In the genomic region with DNA sequence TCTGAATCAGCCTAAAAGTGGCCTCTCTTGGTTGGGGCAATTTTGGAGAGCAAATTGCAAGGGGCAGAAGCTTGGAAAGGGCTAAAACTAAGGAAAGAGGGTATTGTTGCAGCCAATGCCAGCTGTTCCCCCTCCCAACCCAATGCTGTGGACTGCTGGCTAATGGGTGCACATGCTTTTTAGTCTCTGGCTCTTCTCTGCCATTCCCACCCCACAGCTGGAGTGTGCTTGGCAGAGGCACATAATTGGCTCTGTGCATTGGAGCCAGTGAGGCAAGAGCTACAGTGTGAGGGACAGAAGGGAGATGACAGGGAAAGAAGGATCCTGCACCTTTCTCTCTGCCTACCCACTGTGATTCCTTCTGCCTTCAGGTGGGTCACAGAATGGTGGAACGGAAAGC, we compare ENCODE assay signal across 16 cellular contexts.
DNase-seq lines count a peak whose midpoint lies in the region; ATAC-seq and TF ChIP-seq lines count a peak whose summit lies in the region.
"Had no signal": no experiment of that assay in that cellular context is flagged by ENCODE, and none has a peak within 500 bp of the region (broad histone marks: within the 10 kb centered on the region; RNA-seq: fewer than 3 reads in every experiment).

No MANE protein-coding gene starts in this region.

- TF ChIP-seq CTCF in IMR-90 (conservative IDR thresholded peaks at IDR 0.05; ENCODE audit: low read depth, low read length) (no peak), dorsolateral prefrontal cortex (IDR thresholded peaks at IDR 0.05 in 54 of 56, conservative IDR thresholded peaks at IDR 0.05 in 2 of 56; ENCODE audit: low read depth in 1 of 56, partially characterized antibody in 56 of 56) (peak in 3 of 56 donors; percentile 9 to 14 (median 11))

- no TSS peak for BruUV-seq in IMR-90 (replicated peaks; lab: Mats Ljungman, UMichigan)

- H3K27me3 ChIP-seq in IMR-90 (ENCODE audit: control insufficient read depth, insufficient read depth, low read length) (peaks cover 10% of the 10 kb centered on the region), dorsolateral prefrontal cortex (no peaks in the 10 kb centered on the region)

- no peak for TF ChIP-seq RAD21 in IMR-90 (IDR thresholded peaks at IDR 0.05; ENCODE audit: low read length)

- H3K14ac ChIP-seq in IMR-90 (replicated peaks; ENCODE audit: low read depth, low read length) = no peak overlapping the region

- no CpG with 5 or more reads among the region's 1 CpG for whole genome bisulfite sequencing in IMR-90 (ENCODE audit: extremely low coverage in 2 of 2, insufficient read length in 1 of 2), 2 experiments

- no peak overlapping the region for H3K4ac ChIP-seq in IMR-90 (ENCODE audit: low read depth, low read length)

- no peak for ATAC-seq in IMR-90 (ENCODE audit: low read depth)
- ATAC-seq: PC-3 had no signal

- H4K8ac ChIP-seq in IMR-90 (ENCODE audit: low read depth in 2 of 2, low read length in 2 of 2) = no peak overlapping the region

- no peak overlapping the region for H2AK5ac ChIP-seq in IMR-90 (ENCODE audit: low read depth, low read length)

- no peak overlapping the region for H3K9ac ChIP-seq in IMR-90 (ENCODE audit: low read depth, low read length)

- no peaks in the 10 kb centered on the region for H3K4me1 ChIP-seq in IMR-90 (ENCODE audit: control insufficient read depth, insufficient read depth, low read length)

- H3K36me3 ChIP-seq in IMR-90 (ENCODE audit: control insufficient read depth, insufficient read depth, low read length) = no peaks in the 10 kb centered on the region

- H4K91ac ChIP-seq in IMR-90 (ENCODE audit: insufficient read depth, low read depth, low read length) = no peak overlapping the region

- no peak overlapping the region for H2AK9ac ChIP-seq in IMR-90 (replicated peaks; ENCODE audit: low read depth, low read length, poor library complexity)

- no peak overlapping the region for H3K23ac ChIP-seq in IMR-90 (ENCODE audit: low read depth, low read length)

- in situ Hi-C loops in IMR-90 (cut with MboI; ENCODE audit: low sequenced_read_pairs) (no loop called here), G401 (cut with HindIII; ENCODE audit: low sequenced_read_pairs) (no loop called here)

- H3K27ac ChIP-seq in IMR-90 (ENCODE audit: insufficient read depth, low read length) (no peak overlapping the region), dorsolateral prefrontal cortex (peak overlapping the region in 46 of 59 donors; percentile 6 to 83 (median 55))
- H3K27ac ChIP-seq: RWPE1 had no signal

- intact Hi-C loops in IMR-90 (cut with micrococcal nuclease) = no loop called here
- intact Hi-C loops in dorsolateral prefrontal cortex (cut with DNase I) = loop anchor here in 1 of 2 donors (2.0 to 10.0 kb wide), 2 partner anchors 18 to 76 kb away; no protein-coding TSS in a partner anchor

- H3K9me1 ChIP-seq in IMR-90 (ENCODE audit: insufficient read depth, low read length) = no peaks in the 10 kb centered on the region

- no peak for TF ChIP-seq POLR2A in IMR-90 (IDR thresholded peaks at IDR 0.05; ENCODE audit: low read depth, low read length)

- peak overlapping the region; percentile 14 for H2AFZ ChIP-seq in IMR-90 (replicated peaks; ENCODE audit: low read length, poor library complexity)

- POLR2A ChIA-PET in IMR-90 (lab: Charles Lee; ENCODE audit: unreplicated experiment) = no interaction called here

- H2BK5ac ChIP-seq in IMR-90 (ENCODE audit: low read depth, low read length, poor library complexity, severe bottlenecking) = no peak overlapping the region

- H4K20me1 ChIP-seq in IMR-90 (ENCODE audit: insufficient read depth, low read length) = no peaks in the 10 kb centered on the region

- CTCF ChIA-PET in IMR-90 (lab: Yijun Ruan, JAX) = no interaction called here

- no peak overlapping the region for H3K4me2 ChIP-seq in IMR-90 (ENCODE audit: low read depth, low read length)

- H3K4me3 ChIP-seq in IMR-90 (ENCODE audit: insufficient read depth, low read depth, low read length) = no peak overlapping the region
- no peak overlapping the region for H3K4me3 ChIP-seq in dorsolateral prefrontal cortex

- no peak overlapping the region for H3K18ac ChIP-seq in IMR-90 (ENCODE audit: low read depth, low read length)

- no peak overlapping the region for H4K5ac ChIP-seq in IMR-90 (ENCODE audit: low read depth, low read length)

- H2BK15ac ChIP-seq in IMR-90 (ENCODE audit: low read depth, low read length) = no peak overlapping the region

- DNase-seq in IMR-90 = no peak
- DNase-seq in dorsolateral prefrontal cortex = peak in 8 of 10 donors; percentile 39 to 83 (median 71)
- peak; percentile 57 for DNase-seq in inferior parietal cortex (ENCODE audit: extremely low spot score)
- DNase-seq in putamen (ENCODE audit: low spot score) = peak; percentile 85
- DNase-seq in cerebellum (ENCODE audit: low spot score) = no peak
- DNase-seq in G401 (ENCODE audit: low spot score) = no peak
- no peak for DNase-seq in NCI-H774 (lab: John Stamatoyannopoulos, UW)
- DNase-seq: Caco-2, DMS79, KBM-7, NCI-H1417 treated with DMSO at 0.1 percent for 48 hours, NCI-H1930, NCI-H2171, NCI-H446, PC-3 had no signal

- H3K9me3 ChIP-seq in IMR-90 (ENCODE audit: control insufficient read depth, insufficient read depth, low read length) = peaks cover 6% of the 10 kb centered on the region

- no peaks in the 10 kb centered on the region for H3K79me1 ChIP-seq in IMR-90 (ENCODE audit: low read depth in 1 of 2, low read length in 2 of 2)

- H2BK120ac ChIP-seq in IMR-90 (ENCODE audit: low read depth, low read length) = no peak overlapping the region

- no peak overlapping the region for H2BK20ac ChIP-seq in IMR-90 (ENCODE audit: low read depth, low read length)

- no peak overlapping the region for H3K56ac ChIP-seq in IMR-90 (ENCODE audit: extremely low read depth, insufficient read depth, low read length)

- dilution Hi-C loops in IMR-90 (cut with HindIII; ENCODE audit: low sequenced_read_pairs, unreplicated experiment) = no loop called here

TF ChIP-seq in IMR-90, 13 proteins besides CTCF, POLR2A, EP300 and RAD21:
- no peak for TF ChIP-seq CEBPB (IDR thresholded peaks at IDR 0.05; ENCODE audit: low read depth, low read length)
- TF ChIP-seq RCOR1 (IDR thresholded peaks at IDR 0.05; ENCODE audit: insufficient replicate concordance, low read length) = no peak
- TF ChIP-seq BHLHE40 (IDR thresholded peaks at IDR 0.05; ENCODE audit: low read depth, low read length) = no peak
- TF ChIP-seq CHD1 (IDR thresholded peaks at IDR 0.05; ENCODE audit: low read depth, low read length) = no peak
- no peak for TF ChIP-seq NFE2L2 (IDR thresholded peaks at IDR 0.05; ENCODE audit: low read depth, low read length)
- TF ChIP-seq SMC3 (IDR thresholded peaks at IDR 0.05; ENCODE audit: low read depth, low read length) = no peak
- no peak for TF ChIP-seq ELK1 (IDR thresholded peaks at IDR 0.05; ENCODE audit: borderline replicate concordance, low read depth, low read length)
- TF ChIP-seq FOS (IDR thresholded peaks at IDR 0.05; ENCODE audit: low read depth, low read length) = no peak

Comparison
In these comparisons a context has a peak if more than half of its experiments do, and no peak if none do; other contexts are left out.
1. DNase-seq: peak in dorsolateral prefrontal cortex (8 of 10), inferior parietal cortex (single experiment) and putamen (single experiment); none in IMR-90 (single experiment), cerebellum (single experiment), G401 (single experiment) and NCI-H774 (single experiment).